Comparison of ENCODE assay signal across 1 cellular context in the genomic region with DNA sequence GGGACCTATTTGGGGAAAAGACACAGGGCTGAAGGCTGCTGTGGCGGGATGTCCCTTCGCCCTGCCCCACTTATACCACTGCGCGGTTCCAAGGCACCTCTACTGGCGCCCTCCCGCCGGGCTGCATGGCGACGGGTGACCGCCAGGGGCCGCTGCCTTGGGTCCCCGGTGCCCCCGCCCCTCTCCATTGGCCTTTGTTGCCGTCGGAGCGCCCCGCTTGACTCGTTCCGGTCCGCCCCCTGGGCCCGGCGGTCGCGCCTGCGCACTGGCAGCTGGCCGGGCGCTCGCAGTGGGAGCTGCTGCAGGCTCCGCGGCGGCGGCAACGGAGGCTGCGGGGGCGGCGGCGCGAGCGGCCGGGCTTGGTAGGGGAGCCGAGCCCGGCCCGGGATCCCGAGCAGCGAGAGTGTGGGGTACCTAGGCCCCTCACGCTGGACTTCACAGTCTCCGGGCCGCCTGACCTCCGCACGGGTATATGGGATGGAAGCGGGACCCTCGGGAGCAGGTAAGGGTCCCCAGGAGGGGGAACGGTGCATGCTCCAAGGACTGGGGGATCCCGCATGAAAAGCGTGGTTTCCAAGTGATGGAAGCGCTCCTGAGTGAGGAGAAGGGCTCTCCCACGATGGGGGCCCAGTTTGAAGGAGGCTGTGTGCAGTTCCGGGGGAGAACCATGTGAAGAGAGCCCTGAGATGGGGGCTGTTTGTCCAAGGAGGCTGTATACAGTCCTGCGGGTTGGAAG.
TF ChIP-seq lines count a peak whose summit lies in the region.

Gene AGO1 (plus strand): TSS at position 265 of the 736 bp plus-strand sequence. CDS start 213 bp downstream, at position 478.

TF ChIP-seq in HepG2, 621 proteins besides CTCF, POLR2A, EP300 and RAD21 (continued from another document and continues in another):
- peak; percentile 36; the same call in 1 of the 2 replicates for TF ChIP-seq ZNF143 (CRISPR knock-in tag; IDR thresholded peaks at IDR 0.05)
- TF ChIP-seq POLR2G (IDR thresholded peaks at IDR 0.05; ENCODE audit: low read depth, low read length), result peak; percentile 87
- TF ChIP-seq ETV5 (CRISPR knock-in tag; IDR thresholded peaks at IDR 0.05; ENCODE audit: borderline replicate concordance), result peak; percentile 54; the same call in 1 of the 2 replicates
- peak; percentile 26; the same call in 1 of the 2 replicates for TF ChIP-seq PHF21A (CRISPR knock-in tag; IDR thresholded peaks at IDR 0.05)
- TF ChIP-seq PHF8 (CRISPR knock-in tag; IDR thresholded peaks at IDR 0.05), result peak; percentile 60; the same call in 1 of the 2 replicates
- no peak for TF ChIP-seq FOXP1 (IDR thresholded peaks at IDR 0.05)
- 0 out of 2 replicates have a peak, but pooled peaks have one; percentile 15 for TF ChIP-seq FOXP1 (CRISPR knock-in tag; IDR thresholded peaks at IDR 0.05)
- TF ChIP-seq KDM2A (CRISPR knock-in tag; IDR thresholded peaks at IDR 0.05; ENCODE audit: borderline replicate concordance, low read depth), result peak; percentile 32; the same call in 1 of the 2 replicates
- TF ChIP-seq WIZ (CRISPR knock-in tag; IDR thresholded peaks at IDR 0.05), result no peak
- no peak for TF ChIP-seq HES4 (CRISPR knock-in tag; IDR thresholded peaks at IDR 0.05; ENCODE audit: borderline replicate concordance)
- TF ChIP-seq, protein P1, sequence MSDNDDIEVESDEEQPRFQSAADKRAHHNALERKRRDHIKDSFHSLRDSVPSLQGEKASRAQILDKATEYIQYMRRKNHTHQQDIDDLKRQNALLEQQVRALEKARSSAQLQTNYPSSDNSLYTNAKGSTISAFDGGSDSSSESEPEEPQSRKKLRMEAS (IDR thresholded peaks at IDR 0.05), result 0 out of 2 replicates have a peak, but pooled peaks have one; percentile 26
- peak; percentile 37; the same call in 1 of the 2 replicates for TF ChIP-seq FOXA3 (CRISPR knock-in tag; IDR thresholded peaks at IDR 0.05)
- peak; percentile 95 for TF ChIP-seq XRCC5 (optimal IDR thresholded peaks at IDR 0.05; ENCODE audit: low read length)
- TF ChIP-seq ZNF776 (CRISPR knock-in tag; IDR thresholded peaks at IDR 0.05), result peak; percentile 38; the same call in 1 of the 2 replicates
- TF ChIP-seq BHLHE40 (IDR thresholded peaks at IDR 0.05; ENCODE audit: low read length), result 0 out of 2 replicates have a peak, but pooled peaks have one; percentile 19
- no peak for TF ChIP-seq SP2 (CRISPR knock-in tag; IDR thresholded peaks at IDR 0.05)
- TF ChIP-seq ARID4A (CRISPR knock-in tag; IDR thresholded peaks at IDR 0.05; ENCODE audit: borderline replicate concordance), result peak; percentile 86
- no peak for TF ChIP-seq ZNF546 (CRISPR knock-in tag; conservative IDR thresholded peaks at IDR 0.05)
- peak; percentile 63 for TF ChIP-seq NR2C2 (CRISPR knock-in tag; IDR thresholded peaks at IDR 0.05; ENCODE audit: borderline replicate concordance)
- peak; percentile 33; the same call in 1 of the 2 replicates for TF ChIP-seq ZNF792 (CRISPR knock-in tag; IDR thresholded peaks at IDR 0.05)
- TF ChIP-seq, protein P2, sequence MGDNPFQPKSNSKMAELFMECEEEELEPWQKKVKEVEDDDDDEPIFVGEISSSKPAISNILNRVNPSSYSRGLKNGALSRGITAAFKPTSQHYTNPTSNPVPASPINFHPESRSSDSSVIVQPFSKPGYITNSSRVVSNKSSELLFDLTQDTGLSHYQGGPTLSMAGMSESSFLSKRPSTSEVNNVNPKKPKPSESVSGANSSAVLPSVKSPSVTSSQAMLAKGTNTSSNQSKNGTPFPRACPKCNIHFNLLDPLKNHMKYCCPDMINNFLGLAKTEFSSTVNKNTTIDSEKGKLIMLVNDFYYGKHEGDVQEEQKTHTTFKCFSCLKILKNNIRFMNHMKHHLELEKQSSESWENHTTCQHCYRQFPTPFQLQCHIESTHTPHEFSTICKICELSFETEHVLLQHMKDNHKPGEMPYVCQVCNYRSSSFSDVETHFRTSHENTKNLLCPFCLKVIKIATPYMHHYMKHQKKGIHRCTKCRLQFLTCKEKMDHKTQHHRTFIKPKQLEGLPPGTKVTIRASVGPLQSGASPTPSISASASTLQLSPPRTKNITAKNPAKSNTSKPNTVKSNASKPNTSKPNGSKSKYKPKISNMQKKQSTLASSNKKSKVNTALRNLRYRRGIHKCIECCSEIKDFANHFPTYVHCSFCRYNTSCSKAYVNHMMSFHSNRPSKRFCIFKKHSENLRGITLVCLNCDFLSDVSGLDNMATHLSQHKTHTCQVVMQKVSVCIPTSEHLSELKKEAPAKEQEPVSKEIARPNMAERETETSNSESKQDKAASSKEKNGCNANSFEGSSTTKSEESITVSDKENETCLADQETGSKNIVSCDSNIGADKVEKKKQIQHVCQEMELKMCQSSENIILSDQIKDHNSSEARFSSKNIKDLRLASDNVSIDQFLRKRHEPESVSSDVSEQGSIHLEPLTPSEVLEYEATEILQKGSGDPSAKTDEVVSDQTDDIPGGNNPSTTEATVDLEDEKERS (CRISPR knock-in tag; IDR thresholded peaks at IDR 0.05), result 0 out of 2 replicates have a peak, but pooled peaks have one; percentile 43
- TF ChIP-seq GABPB1 (CRISPR knock-in tag; IDR thresholded peaks at IDR 0.05), result peak; percentile 88
- TF ChIP-seq GABPA (IDR thresholded peaks at IDR 0.05; ENCODE audit: low read depth, low read length), result peak; percentile 40
- TF ChIP-seq GABPA (CRISPR knock-in tag; IDR thresholded peaks at IDR 0.05; ENCODE audit: low read depth), result peak; percentile 60
- peak; percentile 77 for TF ChIP-seq SPEN (CRISPR knock-in tag; IDR thresholded peaks at IDR 0.05; ENCODE audit: low read depth)
- peak; percentile 63; the same call in 1 of the 2 replicates for TF ChIP-seq ZNF235 (CRISPR knock-in tag; IDR thresholded peaks at IDR 0.05; ENCODE audit: borderline replicate concordance)
- no peak for TF ChIP-seq SIX1 (CRISPR knock-in tag; IDR thresholded peaks at IDR 0.05; ENCODE audit: borderline replicate concordance)
- TF ChIP-seq, protein P3, sequence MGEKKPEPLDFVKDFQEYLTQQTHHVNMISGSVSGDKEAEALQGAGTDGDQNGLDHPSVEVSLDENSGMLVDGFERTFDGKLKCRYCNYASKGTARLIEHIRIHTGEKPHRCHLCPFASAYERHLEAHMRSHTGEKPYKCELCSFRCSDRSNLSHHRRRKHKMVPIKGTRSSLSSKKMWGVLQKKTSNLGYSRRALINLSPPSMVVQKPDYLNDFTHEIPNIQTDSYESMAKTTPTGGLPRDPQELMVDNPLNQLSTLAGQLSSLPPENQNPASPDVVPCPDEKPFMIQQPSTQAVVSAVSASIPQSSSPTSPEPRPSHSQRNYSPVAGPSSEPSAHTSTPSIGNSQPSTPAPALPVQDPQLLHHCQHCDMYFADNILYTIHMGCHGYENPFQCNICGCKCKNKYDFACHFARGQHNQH (CRISPR knock-in tag; IDR thresholded peaks at IDR 0.05), result 0 out of 2 replicates have a peak, but pooled peaks have one; percentile 13
- TF ChIP-seq ZNF614 (CRISPR knock-in tag; IDR thresholded peaks at IDR 0.05; ENCODE audit: borderline replicate concordance), result peak; percentile 1; the same call in 1 of the 2 replicates
- TF ChIP-seq POLR2AphosphoS2 (IDR thresholded peaks at IDR 0.05; ENCODE audit: low read depth, low read length), result no peak
- TF ChIP-seq POLR2AphosphoS5 (IDR thresholded peaks at IDR 0.05; ENCODE audit: low read depth, low read length), result peak; percentile 60
- TF ChIP-seq FOXK2 (IDR thresholded peaks at IDR 0.05), result peak; percentile 58; the same call in 1 of the 2 replicates
- TF ChIP-seq MAF1 (CRISPR knock-in tag; IDR thresholded peaks at IDR 0.05; ENCODE audit: borderline replicate concordance), result no peak; the same call in 1 of the 2 replicates
- TF ChIP-seq MAZ (IDR thresholded peaks at IDR 0.05; ENCODE audit: borderline replicate concordance, low read depth, low read length), result peak; percentile 94
- TF ChIP-seq MAZ (CRISPR knock-in tag; IDR thresholded peaks at IDR 0.05; ENCODE audit: low read depth), result peak; percentile 93
- TF ChIP-seq, protein P4, sequence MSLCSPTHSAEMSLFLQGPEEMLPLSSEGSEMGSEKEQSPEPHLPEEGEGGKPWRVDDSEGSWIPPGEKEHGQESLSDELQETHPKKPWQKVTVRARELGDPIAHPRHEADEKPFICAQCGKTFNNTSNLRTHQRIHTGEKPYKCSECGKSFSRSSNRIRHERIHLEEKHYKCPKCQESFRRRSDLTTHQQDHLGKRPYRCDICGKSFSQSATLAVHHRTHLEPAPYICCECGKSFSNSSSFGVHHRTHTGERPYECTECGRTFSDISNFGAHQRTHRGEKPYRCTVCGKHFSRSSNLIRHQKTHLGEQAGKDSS (CRISPR knock-in tag; IDR thresholded peaks at IDR 0.05; ENCODE audit: borderline replicate concordance, low read depth), result peak; percentile 90; the same call in 1 of the 2 replicates
- TF ChIP-seq ZNF446 (CRISPR knock-in tag; IDR thresholded peaks at IDR 0.05), result peak; percentile 17; the same call in 1 of the 2 replicates
- TF ChIP-seq ATF7-NPFF (CRISPR knock-in tag; IDR thresholded peaks at IDR 0.05; ENCODE audit: low read depth), result peak; percentile 44; the same call in 1 of the 2 replicates
- no peak for TF ChIP-seq GTF3A (CRISPR knock-in tag; conservative IDR thresholded peaks at IDR 0.05)
- peak; percentile 61; the same call in 1 of the 2 replicates for TF ChIP-seq ZNF770 (CRISPR knock-in tag; IDR thresholded peaks at IDR 0.05)
- TF ChIP-seq ZNF282 (IDR thresholded peaks at IDR 0.05; ENCODE audit: partially characterized antibody), result no peak
- TF ChIP-seq HMG20A (CRISPR knock-in tag; IDR thresholded peaks at IDR 0.05; ENCODE audit: borderline replicate concordance), result no peak
- peak; percentile 38 for TF ChIP-seq ASH2L (IDR thresholded peaks at IDR 0.05; ENCODE audit: insufficient read length, low read depth, low read length)
- TF ChIP-seq ZNF616 (CRISPR knock-in tag; IDR thresholded peaks at IDR 0.05; ENCODE audit: low read depth), result no peak
- peak; percentile 6; the same call in 1 of the 2 replicates for TF ChIP-seq PAX8 (CRISPR knock-in tag; IDR thresholded peaks at IDR 0.05; ENCODE audit: borderline replicate concordance)
- peak; percentile 24; the same call in 1 of the 2 replicates for TF ChIP-seq ARID5B (CRISPR knock-in tag; IDR thresholded peaks at IDR 0.05)
- TF ChIP-seq ZBTB7B (CRISPR knock-in tag; IDR thresholded peaks at IDR 0.05), result peak; percentile 78
- TF ChIP-seq MED1 (CRISPR knock-in tag; IDR thresholded peaks at IDR 0.05), result peak; percentile 56
- TF ChIP-seq ELF1 (CRISPR knock-in tag; IDR thresholded peaks at IDR 0.05), result peak; percentile 46
